Comparison of ENCODE assay signal across 1 cellular context in genomic region chr12:104691661-104692334, GRCh38.
TF ChIP-seq lines count a peak whose summit lies in the region.

No MANE protein-coding gene starts in this region.

TF ChIP-seq in GM12878, 131 proteins besides CTCF, POLR2A, EP300 and RAD21 (continued from another document):
- TF ChIP-seq IKZF2 (IDR thresholded peaks at IDR 0.05), result 0 out of 4 replicates have a peak, but pooled peaks of 1 of the 2 experiments have one; percentile 25
- peak; percentile 46; the same call in 1 of the 2 replicates for TF ChIP-seq ZBTB40 (IDR thresholded peaks at IDR 0.05; ENCODE audit: borderline replicate concordance)
- TF ChIP-seq ZNF274 (IDR thresholded peaks at IDR 0.05; ENCODE audit: insufficient read depth, insufficient read length), result no peak
TF ChIP-seq in GM12878: peak in this region for 13.
